In genomic region chr17:19648475-19649406, GRCh38 we compare ENCODE assay signal across 8 cellular contexts.
DNase-seq lines count a peak whose midpoint lies in the region; ATAC-seq, FAIRE-seq and TF ChIP-seq lines count a peak whose summit lies in the region.

ALDH3A2 (plus strand) TSS chr17:19648751; CDS start chr17:19648972, 221 bp downstream.

- H3K36me3 ChIP-seq in BLaER1 = peaks cover 21% of the 10 kb centered on the region

- peak; percentile 96 for DNase-seq in GM19239 (ENCODE audit: insufficient read length, low spot score)
- peak; percentile 97 to 99 for DNase-seq in NCI-H524 (lab: John Stamatoyannopoulos, UW)
- DNase-seq in activated CD4-positive, alpha-beta T cell treated with anti-CD3 and anti-CD28 coated beads for 4 hours = peak; percentile 94 to 95
- peak; percentile 94 for DNase-seq in choroid plexus epithelial cell (ENCODE audit: low read depth)
- peak; percentile 92 for DNase-seq in kidney glomerular epithelial cell (lab: John Stamatoyannopoulos, UW)
- DNase-seq in stimulated activated CD4-positive, alpha-beta T cell treated with anti-CD3 and anti-CD28 coated beads, Interleukin-1b, Interleukin-23, amount 100 ng/mL, for 1 hour (ENCODE audit: low read depth in 2 of 2) = peak; percentile 78 to 91

- peak within 1 kb of the TSS; percentile 76 for H3K4me2 ChIP-seq in BLaER1

- H3K4me1 ChIP-seq in BLaER1 = peaks cover 45% of the 10 kb centered on the region

- H3K27ac ChIP-seq in BLaER1 = peak within 1 kb of the TSS; percentile 87

- H3K9me3 ChIP-seq in BLaER1 = peaks cover 13% of the 10 kb centered on the region

- TF ChIP-seq CTCF in choroid plexus epithelial cell (conservative IDR thresholded peaks at IDR 0.05; ENCODE audit: low read depth, low read length) = peak; percentile 39

- FAIRE-seq in GM19239 (lab: Jason Lieb, UNC) = peak; percentile 81

- ATAC-seq in HG03442 (IDR thresholded peaks at IDR 0.05; ENCODE audit: unreplicated experiment) = peak; percentile 86

- H3K9ac ChIP-seq in BLaER1 = peak within 1 kb of the TSS; percentile 78

- no peaks in the 10 kb centered on the region for H3K27me3 ChIP-seq in BLaER1

- H3K4me3 ChIP-seq in BLaER1 = peak within 1 kb of the TSS; percentile 86
- peak within 1 kb of the TSS; percentile 85 for H3K4me3 ChIP-seq in choroid plexus epithelial cell (ENCODE audit: low read depth, low read length)

- no peaks in the 10 kb centered on the region for H4K20me1 ChIP-seq in BLaER1

Comparison
In these comparisons a context has a peak if more than half of its experiments do, and no peak if none do; other contexts are left out.
1. Peak in every context shown above with its lines: DNase-seq, ATAC-seq, H3K4me3 ChIP-seq and H3K27ac ChIP-seq.